ENCODE assay signal across 1 cellular context in the genomic region with DNA sequence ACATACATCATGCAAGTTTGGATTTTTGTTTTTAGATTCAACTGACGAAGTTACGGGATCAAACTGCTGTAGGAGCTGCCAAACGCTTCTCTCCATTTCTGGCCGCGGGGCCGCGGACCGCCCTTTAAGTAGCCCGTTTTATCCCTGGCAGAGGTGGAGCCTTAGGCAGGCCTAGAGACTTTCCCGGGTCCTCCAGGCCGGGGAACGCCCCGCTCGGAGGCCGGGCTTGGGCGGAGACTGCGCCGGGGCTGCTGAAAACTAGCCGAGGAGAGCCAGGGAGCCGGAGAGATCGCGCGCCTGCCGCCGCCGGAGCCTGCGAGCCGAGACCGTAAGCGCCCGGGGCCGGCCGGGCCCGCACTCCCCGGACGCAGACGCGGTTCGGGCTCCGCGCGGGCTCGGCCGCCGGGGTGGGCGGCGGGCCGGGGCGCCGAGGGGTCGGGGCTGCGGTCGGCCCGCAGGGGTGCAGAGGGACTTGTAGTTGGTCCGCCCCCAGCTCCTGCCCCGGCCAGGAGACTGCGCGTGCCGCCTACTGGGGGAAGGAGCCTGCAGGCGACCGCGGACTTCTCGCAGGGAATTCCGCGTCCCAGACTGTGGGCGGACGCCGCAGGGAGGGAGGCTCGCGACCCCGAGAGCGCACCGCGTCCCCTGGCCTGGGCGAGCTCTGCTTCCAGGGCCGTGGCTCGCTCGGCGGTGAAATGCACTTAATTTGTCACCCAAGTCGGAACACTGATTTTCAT.
A peak's percentile ranks its signal among the peaks of the same experiment; 100 is the strongest.
TF ChIP-seq lines count a peak whose summit lies in the region.

Gene EPHX1, plus strand, starts transcription at position 283 of the 737 bp plus-strand sequence. CDS start 18,606 bp downstream, outside the sequence.

TF ChIP-seq in HCT116, 20 proteins besides CTCF, POLR2A, EP300 and RAD21 (continued from another document):
- TF ChIP-seq ATF3 (IDR thresholded peaks at IDR 0.05) (no peak), SIN3A (IDR thresholded peaks at IDR 0.05; ENCODE audit: low read depth) (0 out of 2 replicates have a peak, but pooled peaks have one; percentile 35), ZFX (IDR thresholded peaks at IDR 0.05) (peak; percentile 68), ZNF274 (IDR thresholded peaks at IDR 0.05; ENCODE audit: low read depth, low read length) (no peak), CEBPB (IDR thresholded peaks at IDR 0.05; ENCODE audit: low read depth) (no peak), EZH2phosphoT487 (IDR thresholded peaks at IDR 0.05; ENCODE audit: borderline replicate concordance) (no peak), SP1 (IDR thresholded peaks at IDR 0.05; ENCODE audit: low read depth) (no peak), EZH2 (IDR thresholded peaks at IDR 0.05) (no peak), SRF (IDR thresholded peaks at IDR 0.05; ENCODE audit: low read depth) (no peak), POLR2AphosphoS5 (IDR thresholded peaks at IDR 0.05; ENCODE audit: low read depth, low read length) (peak; percentile 96), EGR1 (IDR thresholded peaks at IDR 0.05; ENCODE audit: low read depth) (no peak), FOSL1 (IDR thresholded peaks at IDR 0.05; ENCODE audit: low read depth) (no peak), CBX3 (IDR thresholded peaks at IDR 0.05; ENCODE audit: low read depth) (no peak), ELF1 (IDR thresholded peaks at IDR 0.05; ENCODE audit: borderline replicate concordance, low read depth) (no peak), TCF7L2 (IDR thresholded peaks at IDR 0.05; ENCODE audit: borderline replicate concordance, extremely low read depth, insufficient read depth, insufficient read length) (peak; percentile 15)
- TF ChIP-seq, protein P1, sequence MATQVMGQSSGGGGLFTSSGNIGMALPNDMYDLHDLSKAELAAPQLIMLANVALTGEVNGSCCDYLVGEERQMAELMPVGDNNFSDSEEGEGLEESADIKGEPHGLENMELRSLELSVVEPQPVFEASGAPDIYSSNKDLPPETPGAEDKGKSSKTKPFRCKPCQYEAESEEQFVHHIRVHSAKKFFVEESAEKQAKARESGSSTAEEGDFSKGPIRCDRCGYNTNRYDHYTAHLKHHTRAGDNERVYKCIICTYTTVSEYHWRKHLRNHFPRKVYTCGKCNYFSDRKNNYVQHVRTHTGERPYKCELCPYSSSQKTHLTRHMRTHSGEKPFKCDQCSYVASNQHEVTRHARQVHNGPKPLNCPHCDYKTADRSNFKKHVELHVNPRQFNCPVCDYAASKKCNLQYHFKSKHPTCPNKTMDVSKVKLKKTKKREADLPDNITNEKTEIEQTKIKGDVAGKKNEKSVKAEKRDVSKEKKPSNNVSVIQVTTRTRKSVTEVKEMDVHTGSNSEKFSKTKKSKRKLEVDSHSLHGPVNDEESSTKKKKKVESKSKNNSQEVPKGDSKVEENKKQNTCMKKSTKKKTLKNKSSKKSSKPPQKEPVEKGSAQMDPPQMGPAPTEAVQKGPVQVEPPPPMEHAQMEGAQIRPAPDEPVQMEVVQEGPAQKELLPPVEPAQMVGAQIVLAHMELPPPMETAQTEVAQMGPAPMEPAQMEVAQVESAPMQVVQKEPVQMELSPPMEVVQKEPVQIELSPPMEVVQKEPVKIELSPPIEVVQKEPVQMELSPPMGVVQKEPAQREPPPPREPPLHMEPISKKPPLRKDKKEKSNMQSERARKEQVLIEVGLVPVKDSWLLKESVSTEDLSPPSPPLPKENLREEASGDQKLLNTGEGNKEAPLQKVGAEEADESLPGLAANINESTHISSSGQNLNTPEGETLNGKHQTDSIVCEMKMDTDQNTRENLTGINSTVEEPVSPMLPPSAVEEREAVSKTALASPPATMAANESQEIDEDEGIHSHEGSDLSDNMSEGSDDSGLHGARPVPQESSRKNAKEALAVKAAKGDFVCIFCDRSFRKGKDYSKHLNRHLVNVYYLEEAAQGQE (IDR thresholded peaks at IDR 0.05; ENCODE audit: low read depth), result no peak
- TF ChIP-seq, protein P2, sequence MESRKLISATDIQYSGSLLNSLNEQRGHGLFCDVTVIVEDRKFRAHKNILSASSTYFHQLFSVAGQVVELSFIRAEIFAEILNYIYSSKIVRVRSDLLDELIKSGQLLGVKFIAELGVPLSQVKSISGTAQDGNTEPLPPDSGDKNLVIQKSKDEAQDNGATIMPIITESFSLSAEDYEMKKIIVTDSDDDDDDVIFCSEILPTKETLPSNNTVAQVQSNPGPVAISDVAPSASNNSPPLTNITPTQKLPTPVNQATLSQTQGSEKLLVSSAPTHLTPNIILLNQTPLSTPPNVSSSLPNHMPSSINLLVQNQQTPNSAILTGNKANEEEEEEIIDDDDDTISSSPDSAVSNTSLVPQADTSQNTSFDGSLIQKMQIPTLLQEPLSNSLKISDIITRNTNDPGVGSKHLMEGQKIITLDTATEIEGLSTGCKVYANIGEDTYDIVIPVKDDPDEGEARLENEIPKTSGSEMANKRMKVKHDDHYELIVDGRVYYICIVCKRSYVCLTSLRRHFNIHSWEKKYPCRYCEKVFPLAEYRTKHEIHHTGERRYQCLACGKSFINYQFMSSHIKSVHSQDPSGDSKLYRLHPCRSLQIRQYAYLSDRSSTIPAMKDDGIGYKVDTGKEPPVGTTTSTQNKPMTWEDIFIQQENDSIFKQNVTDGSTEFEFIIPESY (IDR thresholded peaks at IDR 0.05; ENCODE audit: extremely low read depth, insufficient replicate concordance, low read length), result no peak
